1 cellular context compared by ENCODE assay signal in the genomic region with DNA sequence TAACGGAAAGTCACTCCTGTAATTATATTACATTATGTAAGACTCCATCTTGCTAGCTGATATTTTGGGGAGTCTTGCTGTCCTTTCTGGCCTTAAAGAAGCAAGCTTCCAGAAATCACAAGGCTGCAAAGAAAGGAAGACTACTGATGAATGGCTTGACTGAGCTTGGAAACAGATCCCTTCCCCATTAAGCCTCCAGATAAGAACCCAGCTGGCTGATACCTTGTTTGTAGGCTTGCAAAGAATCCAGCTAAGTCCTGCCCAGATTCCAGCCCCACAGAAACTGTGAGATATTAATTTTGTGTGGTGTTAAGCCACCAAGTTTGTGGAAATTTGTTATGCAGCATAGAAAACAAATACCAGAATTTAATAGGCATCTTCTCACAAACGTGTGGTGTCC.
TF ChIP-seq lines count a peak whose summit lies in the region.

No MANE protein-coding gene starts in this region.

TF ChIP-seq in IMR-90, 13 proteins besides CTCF, POLR2A, EP300 and RAD21 (continued from another document):
- TF ChIP-seq, protein P1, sequence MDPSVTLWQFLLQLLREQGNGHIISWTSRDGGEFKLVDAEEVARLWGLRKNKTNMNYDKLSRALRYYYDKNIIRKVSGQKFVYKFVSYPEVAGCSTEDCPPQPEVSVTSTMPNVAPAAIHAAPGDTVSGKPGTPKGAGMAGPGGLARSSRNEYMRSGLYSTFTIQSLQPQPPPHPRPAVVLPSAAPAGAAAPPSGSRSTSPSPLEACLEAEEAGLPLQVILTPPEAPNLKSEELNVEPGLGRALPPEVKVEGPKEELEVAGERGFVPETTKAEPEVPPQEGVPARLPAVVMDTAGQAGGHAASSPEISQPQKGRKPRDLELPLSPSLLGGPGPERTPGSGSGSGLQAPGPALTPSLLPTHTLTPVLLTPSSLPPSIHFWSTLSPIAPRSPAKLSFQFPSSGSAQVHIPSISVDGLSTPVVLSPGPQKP (IDR thresholded peaks at IDR 0.05; ENCODE audit: borderline replicate concordance, low read depth, low read length): no peak
- TF ChIP-seq MAFK (IDR thresholded peaks at IDR 0.05; ENCODE audit: low read depth, low read length) (no peak), RCOR1 (IDR thresholded peaks at IDR 0.05; ENCODE audit: insufficient replicate concordance, low read length) (no peak), SMC3 (IDR thresholded peaks at IDR 0.05; ENCODE audit: low read depth, low read length) (no peak)
